Comparison of ENCODE assay signal across 17 cellular contexts in the genomic region with DNA sequence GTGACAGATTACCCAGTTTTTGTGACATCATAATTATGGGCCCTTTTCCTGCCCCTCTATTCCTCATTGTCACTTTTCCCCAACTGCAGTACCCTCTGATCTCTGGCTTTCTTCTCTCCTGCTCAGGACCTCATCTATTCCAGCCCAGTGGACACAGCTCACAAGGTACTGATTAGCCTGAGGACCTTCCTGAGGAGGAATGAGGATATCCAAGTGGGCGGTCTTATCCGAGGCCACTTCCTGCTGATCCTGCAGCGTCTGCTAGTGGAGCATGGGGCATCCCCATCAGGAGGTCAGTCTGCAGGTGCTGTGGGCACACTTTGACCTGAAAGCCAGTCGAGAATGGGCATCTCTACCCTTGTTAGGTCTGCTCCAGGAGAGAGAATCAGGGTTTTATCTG.
"Had no signal": no experiment of that assay in that cellular context is flagged by ENCODE, and none has a peak within 500 bp of the region (broad histone marks: within the 10 kb centered on the region; RNA-seq: fewer than 3 reads in every experiment).

No MANE protein-coding gene starts in this region.

- H2AFZ ChIP-seq: hepatocyte had no signal

- H3K27me3 ChIP-seq: gastrocnemius medialis, hepatocyte, transverse colon had no signal

- ATAC-seq: activated CD8-positive, alpha-beta T cell treated with anti-CD3 and anti-CD28 coated beads for 36 hours; activated T-cell treated with anti-CD3 and anti-CD28 coated beads, Interleukin-2, amount 50 U/mL, for 72 hours; gastrocnemius medialis; left colon; mucosa of descending colon; natural killer cell; T-cell had no signal

- DNase-seq: activated CD8-positive, alpha-beta memory T cell treated with anti-CD3 and anti-CD28 coated beads, Interleukin-2, amount 50 U/mL, for 4 hours; activated CD8-positive, alpha-beta T cell treated with anti-CD3 and anti-CD28 coated beads for 36 hours; activated naive CD8-positive, alpha-beta T cell treated with anti-CD3 and anti-CD28 coated beads, Interleukin-2, amount 10 ng/mL, durations not matched to agents 7 days and 5 days; activated T-cell treated with anti-CD3 and anti-CD28 coated beads, Interleukin-2, amount 50 U/mL, for 72 hours; gastrocnemius medialis; left colon; mucosa of descending colon; natural killer cell; stimulated activated CD4-positive, alpha-beta T cell treated with anti-CD3 and anti-CD28 coated beads, Interleukin-1b, Interleukin-23, amount 100 ng/mL, for 48 hours; stimulated activated naive CD4-positive, alpha-beta T cell; substantia nigra; T-cell; T1000; transverse colon had no signal

- H3K79me2 ChIP-seq: hepatocyte had no signal

- H3K27ac ChIP-seq: gastrocnemius medialis, hepatocyte, skin epidermis, transverse colon, VCaP had no signal

- H3K36me3 ChIP-seq: gastrocnemius medialis, transverse colon had no signal

- H3K4me2 ChIP-seq: hepatocyte had no signal

- H3K9me3 ChIP-seq: gastrocnemius medialis, mucosa of descending colon, transverse colon had no signal

- H3K4me3 ChIP-seq: gastrocnemius medialis, hepatocyte, mucosa of descending colon, skin epidermis, transverse colon had no signal

- H3K4me1 ChIP-seq: gastrocnemius medialis had no signal
